25 cellular contexts compared by ENCODE assay signal in genomic region chr3:101068876-101069606, GRCh38.
A peak's percentile ranks its signal among the peaks of the same experiment; 100 is the strongest.
DNase-seq lines count a peak whose midpoint lies in the region; FAIRE-seq and TF ChIP-seq lines count a peak whose summit lies in the region.
"Had no signal": no experiment of that assay in that cellular context is flagged by ENCODE, and none has a peak within 500 bp of the region (broad histone marks: within the 10 kb centered on the region; RNA-seq: fewer than 3 reads in every experiment).

No MANE protein-coding gene starts in this region.

- H2AFZ ChIP-seq in astrocyte (ENCODE audit: low read depth, low read length) (no peak overlapping the region), trophoblast cell (ENCODE audit: insufficient read depth, low read length, poor library complexity) (no peak overlapping the region)

- H2BK120ac ChIP-seq in trophoblast cell (ENCODE audit: insufficient read depth, low read length, poor library complexity), result no peak overlapping the region

- DNase-seq in HCEC 1CT (peak; percentile 13), astrocyte (ENCODE audit: low read depth) (no peak), fibroblast of pulmonary artery (ENCODE audit: low read depth) (peak; percentile 13), tibial artery (no peak), trophoblast cell (no peak), superior temporal gyrus (ENCODE audit: extremely low spot score) (no peak), MV-4-11 (lab: John Stamatoyannopoulos, UW) (no peak)
- DNase-seq: activated CD4-positive, alpha-beta T cell treated with anti-CD3 and anti-CD28 coated beads, Interleukin-2, amount 10 ng/mL, durations not matched to agents 24 days and 14 days; activated CD8-positive, alpha-beta memory T cell treated with anti-CD3 and anti-CD28 coated beads, Interleukin-2, amount 10 ng/mL, durations not matched to agents 7 days and 5 days; activated naive CD8-positive, alpha-beta T cell treated with anti-CD3 and anti-CD28 coated beads, Interleukin-2, amount 10 ng/mL, durations not matched to agents 7 days and 5 days; brain microvascular endothelial cell; CD4-positive, alpha-beta memory T cell; foreskin keratinocyte; left ventricle myocardium inferior; midbrain; NCI-H1436 treated with DMSO at 0.1 percent for 48 hours; NCI-H526; right lobe of liver; RPMI8226; SK-N-SH had no signal

- intact Hi-C loops in tibial artery (cut with DNase I; ENCODE audit: low total_unique reads), result no loop called here

- H3K27me3 Mint-ChIP-seq in astrocyte (ENCODE audit: low read depth, unreplicated experiment), result no peaks in the 10 kb centered on the region

- H3K9ac ChIP-seq in astrocyte (ENCODE audit: low read length) (no peak overlapping the region), trophoblast cell (ENCODE audit: low read length) (no peak overlapping the region)
- H3K9ac ChIP-seq: parathyroid adenoma, SK-N-SH had no signal

- H2BK5ac ChIP-seq in trophoblast cell (ENCODE audit: low read depth, low read length, poor library complexity), result no peak overlapping the region

- no peak for FAIRE-seq in astrocyte (lab: Jason Lieb, UNC)
- FAIRE-seq: endometrium had no signal

- no peak overlapping the region for H3K14ac ChIP-seq in trophoblast cell (ENCODE audit: low read length)

- peaks cover 34% of the 10 kb centered on the region for H3K4me1 Mint-ChIP-seq in astrocyte (ENCODE audit: low read depth, unreplicated experiment)
- H3K4me1 Mint-ChIP-seq: activated CD8-positive, alpha-beta memory T cell treated with anti-CD3 and anti-CD28 coated beads, Interleukin-2, amount 10 ng/mL, durations not matched to agents 7 days and 5 days; activated naive CD8-positive, alpha-beta T cell treated with anti-CD3 and anti-CD28 coated beads, Interleukin-2, amount 10 ng/mL, durations not matched to agents 7 days and 5 days; activated T-helper 17 cell treated with anti-CD3 and anti-CD28 coated beads, Interleukin-2, amount 50 U/mL, for 72 hours had no signal

- no peak overlapping the region for H2AK5ac ChIP-seq in trophoblast cell (ENCODE audit: low read length)

- no peaks in the 10 kb centered on the region for H4K20me1 ChIP-seq in astrocyte (ENCODE audit: insufficient read depth, low read length)

- peak overlapping the region; percentile 55 for H3K27ac Mint-ChIP-seq in astrocyte (ENCODE audit: unreplicated experiment)
- H3K27ac Mint-ChIP-seq: activated CD4-positive, alpha-beta T cell treated with anti-CD3 and anti-CD28 coated beads, Interleukin-2, amount 10 ng/mL, durations not matched to agents 24 days and 14 days; activated CD8-positive, alpha-beta memory T cell treated with anti-CD3 and anti-CD28 coated beads, Interleukin-2, amount 10 ng/mL, durations not matched to agents 7 days and 5 days; activated naive CD8-positive, alpha-beta T cell treated with anti-CD3 and anti-CD28 coated beads, Interleukin-2, amount 10 ng/mL, durations not matched to agents 7 days and 5 days; activated T-helper 17 cell treated with anti-CD3 and anti-CD28 coated beads, Interleukin-2, amount 50 U/mL, for 72 hours; CD4-positive, alpha-beta memory T cell; nephron had no signal

- H3K4ac ChIP-seq in trophoblast cell (ENCODE audit: low read depth, low read length), result no peak overlapping the region

- H3K4me3 Mint-ChIP-seq in astrocyte (ENCODE audit: unreplicated experiment), result no peak overlapping the region
- H3K4me3 Mint-ChIP-seq: activated CD4-positive, alpha-beta T cell treated with anti-CD3 and anti-CD28 coated beads, Interleukin-2, amount 10 ng/mL, durations not matched to agents 24 days and 14 days; activated CD8-positive, alpha-beta memory T cell treated with anti-CD3 and anti-CD28 coated beads, Interleukin-2, amount 10 ng/mL, durations not matched to agents 7 days and 5 days; activated naive CD8-positive, alpha-beta T cell treated with anti-CD3 and anti-CD28 coated beads, Interleukin-2, amount 10 ng/mL, durations not matched to agents 7 days and 5 days; activated T-helper 17 cell treated with anti-CD3 and anti-CD28 coated beads, Interleukin-2, amount 50 U/mL, for 72 hours; CD4-positive, alpha-beta memory T cell; nephron had no signal

- H3K27me3 ChIP-seq in astrocyte (ENCODE audit: insufficient read depth, low read length) (no peaks in the 10 kb centered on the region), tibial artery (no peaks in the 10 kb centered on the region), trophoblast cell (ENCODE audit: insufficient read depth, low read length) (no peaks in the 10 kb centered on the region)
- H3K27me3 ChIP-seq: brain microvascular endothelial cell, foreskin keratinocyte, right lobe of liver had no signal

- no CpG with 5 or more reads among the region's 1 CpG for WGBS in trophoblast cell (ENCODE audit: extremely low coverage, insufficient coverage, insufficient read length)

- no peak overlapping the region for H3K23ac ChIP-seq in trophoblast cell (ENCODE audit: low read length)

- H3K36me3 ChIP-seq in astrocyte (ENCODE audit: insufficient read depth, low read length) (no peaks in the 10 kb centered on the region), tibial artery (no peaks in the 10 kb centered on the region), trophoblast cell (ENCODE audit: control insufficient read depth in 1 of 2, insufficient read depth in 2 of 2, low read length in 2 of 2) (no peaks in the 10 kb centered on the region)
- H3K36me3 ChIP-seq: brain microvascular endothelial cell, left ventricle myocardium inferior, right lobe of liver had no signal

- no peak overlapping the region for H4K8ac ChIP-seq in trophoblast cell (ENCODE audit: low read depth, low read length)

- no peak overlapping the region for H4K12ac ChIP-seq in trophoblast cell (ENCODE audit: low read depth, low read length)

- no peaks in the 10 kb centered on the region for H3K9me3 ChIP-seq in astrocyte (ENCODE audit: insufficient read depth, low read depth, low read length)
- no peaks in the 10 kb centered on the region for H3K9me3 ChIP-seq in tibial artery
- no peaks in the 10 kb centered on the region for H3K9me3 ChIP-seq in trophoblast cell (ENCODE audit: insufficient read depth, low read depth, low read length)
- H3K9me3 ChIP-seq: left ventricle myocardium inferior, right lobe of liver, SK-N-SH had no signal

- peaks cover 2% of the 10 kb centered on the region for H3K9me3 Mint-ChIP-seq in astrocyte (ENCODE audit: unreplicated experiment)
- H3K9me3 Mint-ChIP-seq: activated CD4-positive, alpha-beta T cell treated with anti-CD3 and anti-CD28 coated beads, Interleukin-2, amount 10 ng/mL, durations not matched to agents 24 days and 14 days; activated naive CD8-positive, alpha-beta T cell treated with anti-CD3 and anti-CD28 coated beads, Interleukin-2, amount 10 ng/mL, durations not matched to agents 7 days and 5 days; activated T-helper 17 cell treated with anti-CD3 and anti-CD28 coated beads, Interleukin-2, amount 50 U/mL, for 72 hours; CD4-positive, alpha-beta memory T cell; nephron had no signal

- peaks cover 22% of the 10 kb centered on the region for H3K4me1 ChIP-seq in astrocyte (ENCODE audit: insufficient read depth, low read length)
- H3K4me1 ChIP-seq in tibial artery, result peaks cover 0 to 68% (median 20%) of the 10 kb centered on the region in 4 donors
- H3K4me1 ChIP-seq in trophoblast cell (ENCODE audit: control insufficient read depth in 1 of 2, insufficient read depth in 2 of 2, low read length in 2 of 2), result peaks cover 0 to 2% of the 10 kb centered on the region in 2 experiments
- H3K4me1 ChIP-seq: parathyroid adenoma, right lobe of liver had no signal

- H4K91ac ChIP-seq in trophoblast cell (ENCODE audit: low read depth, low read length), result no peak overlapping the region

- no peak for TF ChIP-seq CTCF in astrocyte (IDR thresholded peaks at IDR 0.05; ENCODE audit: insufficient read depth, low read depth, low read length)
- TF ChIP-seq CTCF in fibroblast of pulmonary artery (IDR thresholded peaks at IDR 0.05; ENCODE audit: low read length, missing control alignments), result no peak
- no peak for TF ChIP-seq CTCF in tibial artery (IDR thresholded peaks at IDR 0.05)

- no peaks in the 10 kb centered on the region for H3K79me1 ChIP-seq in trophoblast cell (ENCODE audit: low read length)

- H3K18ac ChIP-seq in trophoblast cell (ENCODE audit: low read length), result no peak overlapping the region

- H3K27ac ChIP-seq in astrocyte (ENCODE audit: low read depth, low read length) (no peak overlapping the region), tibial artery (peak overlapping the region; percentile 38 to 63), trophoblast cell (ENCODE audit: low read depth, low read length) (no peak overlapping the region)
- H3K27ac ChIP-seq: brain microvascular endothelial cell, foreskin keratinocyte, left ventricle myocardium inferior, parathyroid adenoma, right lobe of liver, VCaP had no signal

- H3K4me3 ChIP-seq in astrocyte (ENCODE audit: insufficient read depth, low read depth, low read length) (no peak overlapping the region), fibroblast of pulmonary artery (replicated peaks; ENCODE audit: low read depth, low read length) (no peak overlapping the region), tibial artery (no peak overlapping the region), trophoblast cell (ENCODE audit: low read depth, low read length) (no peak overlapping the region)
- H3K4me3 ChIP-seq: left ventricle myocardium inferior, right lobe of liver had no signal

- H3K4me2 ChIP-seq in astrocyte (ENCODE audit: low read length) (no peak overlapping the region), trophoblast cell (ENCODE audit: low read length) (no peak overlapping the region)
- H3K4me2 ChIP-seq: SK-N-SH had no signal

- no peak overlapping the region for H2BK12ac ChIP-seq in trophoblast cell (ENCODE audit: low read length)

- H3K36me3 Mint-ChIP-seq in astrocyte (ENCODE audit: low read depth, unreplicated experiment), result no peaks in the 10 kb centered on the region
- H3K36me3 Mint-ChIP-seq: activated CD8-positive, alpha-beta memory T cell treated with anti-CD3 and anti-CD28 coated beads, Interleukin-2, amount 10 ng/mL, durations not matched to agents 7 days and 5 days; activated naive CD8-positive, alpha-beta T cell treated with anti-CD3 and anti-CD28 coated beads, Interleukin-2, amount 10 ng/mL, durations not matched to agents 7 days and 5 days; CD4-positive, alpha-beta memory T cell had no signal

- no peaks in the 10 kb centered on the region for H3K79me2 ChIP-seq in astrocyte (ENCODE audit: insufficient read depth, low read length)
- H3K79me2 ChIP-seq in trophoblast cell (ENCODE audit: control insufficient read depth, insufficient read depth, low read length, poor library complexity), result no peaks in the 10 kb centered on the region
- H3K79me2 ChIP-seq: parathyroid adenoma had no signal

Comparison
In these comparisons a context has a peak if more than half of its experiments do, and no peak if none do; other contexts are left out.
1. DNase-seq: peak in HCEC 1CT (single experiment) and fibroblast of pulmonary artery (single experiment); none in astrocyte (single experiment), tibial artery (0 of 2), trophoblast cell (0 of 2), superior temporal gyrus (single experiment) and MV-4-11 (single experiment).
2. H3K27ac ChIP-seq: peak in tibial artery (2 of 2); none in astrocyte (single experiment) and trophoblast cell (single experiment).